ENCODE assay signal across 8 cellular contexts in the genomic region with DNA sequence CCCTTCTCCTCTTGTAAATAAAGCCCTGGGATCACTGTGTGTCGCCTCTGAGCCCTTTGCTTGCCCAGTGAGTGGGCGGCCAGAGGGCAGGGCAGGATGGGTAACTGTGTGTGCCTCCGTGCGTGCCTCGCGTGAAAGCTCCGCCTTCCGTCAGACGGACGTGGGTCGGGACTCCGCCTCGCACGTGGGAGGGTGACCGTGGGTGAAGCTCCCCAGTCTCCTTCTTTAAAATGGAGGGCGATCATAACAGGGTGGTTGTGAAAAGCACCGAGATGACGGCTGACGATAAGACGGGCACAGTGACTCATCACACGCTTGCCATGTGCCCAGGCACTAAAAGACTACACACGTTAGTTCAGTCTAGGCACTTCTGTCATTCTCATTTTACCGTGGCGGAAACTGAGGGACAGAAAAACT. TPM values are rescaled to one million over a fixed set of nuclear protein-coding genes. Genes with fewer than 3 reads are reported as not detected.
DNase-seq lines count a peak whose midpoint lies in the region; ATAC-seq and TF ChIP-seq lines count a peak whose summit lies in the region.

No MANE protein-coding gene starts in this region.

- no peak overlapping the region for H2AFZ ChIP-seq in OCI-LY3 (ENCODE audit: low read depth, low read length)

- ATAC-seq in Right ventricle myocardium superior (ENCODE audit: poor library complexity) (peak; percentile 7), gastrocnemius medialis (peak; percentile 70 to 71)

- peak; percentile 16 for TF ChIP-seq POLR2A in GM19099 (IDR thresholded peaks at IDR 0.05; ENCODE audit: extremely low read depth, insufficient read length, low read depth)
- TF ChIP-seq POLR2A in gastrocnemius medialis (IDR thresholded peaks at IDR 0.05), result peak; percentile 15 to 39

- H3K4me3 ChIP-seq in OCI-LY3 (ENCODE audit: low read length) (peak overlapping the region; percentile 29; the same call in 1 of the 2 replicates), gastrocnemius medialis (peak overlapping the region; percentile 16 to 42 (median 24))

- no peaks in the 10 kb centered on the region for H4K20me1 ChIP-seq in OCI-LY3 (ENCODE audit: insufficient read depth, low read length)

- peak; percentile 77 to 89 for DNase-seq in activated T-helper 1 cell treated with anti-CD3 and anti-CD28 coated beads, Interleukin-2, amount 50 U/mL, for 16 hours (ENCODE audit: low read depth in 1 of 2, low spot score in 1 of 2)
- DNase-seq in Right ventricle myocardium superior, result peak; percentile 74
- peak in 1 of 2 donors; percentile 74 for DNase-seq in gastrocnemius medialis
- no peak for DNase-seq in NCI-H526 (lab: John Stamatoyannopoulos, UW)
- no peak for DNase-seq in midbrain (lab: John Stamatoyannopoulos, UW)
- DNase-seq in mesenteric fat pad (ENCODE audit: low spot score), result no peak

- peak overlapping the region; percentile 48; the same call in 1 of the 2 replicates for H3K9ac ChIP-seq in OCI-LY3 (ENCODE audit: low read length)

- in situ Hi-C loops in gastrocnemius medialis (cut with MboI; ENCODE audit: low sequenced_read_pairs in 4 of 4), result no loop called here

- intact Hi-C loops in Right ventricle myocardium superior (cut with DNase I) (no loop called here), gastrocnemius medialis (cut with DNase I; ENCODE audit: low total_unique reads) (loop anchor here (1.0 to 5.0 kb wide), 3 partner anchors 17 to 146 kb away; a partner anchor contains a TSS)

- TF ChIP-seq CTCF in OCI-LY3 (IDR thresholded peaks at IDR 0.05; ENCODE audit: low read depth, low read length) (no peak), gastrocnemius medialis (IDR thresholded peaks at IDR 0.05 in 4 of 5, conservative IDR thresholded peaks at IDR 0.05 in 1 of 5) (no peak)

- H3K36me3 ChIP-seq in OCI-LY3 (replicated peaks; ENCODE audit: low read depth, low read length) (peaks cover 43% of the 10 kb centered on the region), gastrocnemius medialis (peaks cover 0 to 15% of the 10 kb centered on the region in 2 donors)

- H3K9me3 ChIP-seq in OCI-LY3 (ENCODE audit: insufficient read depth, low read length), result no peaks in the 10 kb centered on the region
- H3K9me3 ChIP-seq in gastrocnemius medialis, result no peaks in the 10 kb centered on the region

- no peaks in the 10 kb centered on the region for H3K79me2 ChIP-seq in OCI-LY3 (ENCODE audit: low read length)

- peak overlapping the region; percentile 53 for H3K4me2 ChIP-seq in OCI-LY3 (ENCODE audit: low read length)

- no peaks in the 10 kb centered on the region for H3K27me3 ChIP-seq in OCI-LY3 (ENCODE audit: low read depth, low read length)
- H3K27me3 ChIP-seq in gastrocnemius medialis, result no peaks in the 10 kb centered on the region

- H3K4me1 ChIP-seq in OCI-LY3 (ENCODE audit: low read length) (peaks cover 55% of the 10 kb centered on the region), gastrocnemius medialis (peaks cover 17 to 24% of the 10 kb centered on the region in 2 donors)

- H3K27ac ChIP-seq in OCI-LY3 (ENCODE audit: low read length), result peak overlapping the region; percentile 43
- H3K27ac ChIP-seq in gastrocnemius medialis, result peak overlapping the region; percentile 56 to 81 (median 76)

RNA-seq across cellular contexts. Expression of a gene that starts 9.2 kb away (rescaled TPM):
- 136 TPM for total RNA-seq in Right ventricle myocardium superior
- total RNA-seq in gastrocnemius medialis, result 100 to 1,000 TPM; 226 to 304 (median 238) TPM
- 143 TPM for total RNA-seq in mesenteric fat pad

RNA-seq across cellular contexts. Expression of a gene that starts 9.4 kb away (rescaled TPM):
- total RNA-seq in Right ventricle myocardium superior (39.0 TPM), gastrocnemius medialis (10 to 100 TPM; 25.8 to 40.6 (median 32.1) TPM), mesenteric fat pad (44.3 TPM)

RNA-seq across cellular contexts. Expression of a gene that starts 10.1 kb away (rescaled TPM):
- 7.2 TPM for total RNA-seq in Right ventricle myocardium superior
- 1 to 10 TPM in 3 of 4 donors, under 1 TPM in 1; 0.87 to 7.6 (median 5.0) TPM for total RNA-seq in gastrocnemius medialis
- 47.2 TPM for total RNA-seq in mesenteric fat pad

RNA-seq across cellular contexts. Expression of a gene that starts 17.5 kb away (rescaled TPM):
- total RNA-seq in Right ventricle myocardium superior (251 TPM), gastrocnemius medialis (100 to 1,000 TPM; 175 to 220 (median 183) TPM), mesenteric fat pad (125 TPM)

RNA-seq across cellular contexts. Expression of a gene that starts 17.7 kb away (rescaled TPM):
- not detected for total RNA-seq in Right ventricle myocardium superior
- total RNA-seq in gastrocnemius medialis, result not detected
- not detected for total RNA-seq in mesenteric fat pad

Comparison
In these comparisons a context has a peak if more than half of its experiments do, and no peak if none do; other contexts are left out.
1. DNase-seq: peak in activated T-helper 1 cell treated with anti-CD3 and anti-CD28 coated beads, Interleukin-2, amount 50 U/mL, for 16 hours (2 of 2) and Right ventricle myocardium superior (single experiment); none in NCI-H526 (0 of 2), midbrain (single experiment) and mesenteric fat pad (single experiment).